Comparison of ENCODE assay signal across 19 cellular contexts in genomic region chr7:106100863-106101262, GRCh38. TPM values are rescaled to one million over a fixed set of nuclear protein-coding genes. Genes with fewer than 3 reads are reported as not detected.
DNase-seq lines count a peak whose midpoint lies in the region; ATAC-seq and TF ChIP-seq lines count a peak whose summit lies in the region.
"Had no signal": no experiment of that assay in that cellular context is flagged by ENCODE, and none has a peak within 500 bp of the region (broad histone marks: within the 10 kb centered on the region; RNA-seq: fewer than 3 reads in every experiment).

No MANE protein-coding gene starts in this region.

- no peak overlapping the region for H2BK120ac ChIP-seq in trophoblast cell (ENCODE audit: insufficient read depth, low read length, poor library complexity)

- peak; percentile 35 for DNase-seq in NCI-H69 (lab: John Stamatoyannopoulos, UW)
- DNase-seq in cardiac muscle cell (ENCODE audit: low read depth in 1 of 2, low spot score in 1 of 2), result no peak
- no peak for DNase-seq in trophoblast cell
- DNase-seq in activated gamma-delta T cell treated with Interleukin-2 at 50 U/mL for 16 hours, result no peak
- DNase-seq: activated T-cell treated with anti-CD3 and anti-CD28 coated beads, Interleukin-2, amount 50 U/mL, for 72 hours; adrenal gland; Calu3; central memory CD4-positive, alpha-beta T cell; effector CD8-positive, alpha-beta T cell; GOT3; Kasumi-1; NCI-H2171; NCI-H748 treated with DMSO at 0.1 percent for 48 hours; PC-9; stimulated activated CD4-positive, alpha-beta T cell treated with anti-CD3 and anti-CD28 coated beads, Interleukin-4, amount 100 ng/mL, for 24 hours; testis had no signal

- WGBS in trophoblast cell (ENCODE audit: extremely low coverage, insufficient coverage, insufficient read length), result 100% methylated on average over 1 of the region's 4 CpGs

- ATAC-seq in GM18870 (IDR thresholded peaks at IDR 0.05; ENCODE audit: unreplicated experiment) (no peak), GM19395 (IDR thresholded peaks at IDR 0.05; ENCODE audit: unreplicated experiment) (no peak)
- ATAC-seq: activated T-cell treated with anti-CD3 and anti-CD28 coated beads, Interleukin-2, amount 50 U/mL, for 72 hours had no signal

- peaks cover 100% of the 10 kb centered on the region for H3K4me1 ChIP-seq in DOHH2 (ENCODE audit: control insufficient read depth, low read length)
- H3K4me1 ChIP-seq in cardiac muscle cell (ENCODE audit: low read depth), result peaks cover 17% of the 10 kb centered on the region
- H3K4me1 ChIP-seq in trophoblast cell (ENCODE audit: control insufficient read depth in 1 of 2, insufficient read depth in 2 of 2, low read length in 2 of 2), result no peaks in the 10 kb centered on the region
- H3K4me1 ChIP-seq: testis had no signal

- H3K36me3 ChIP-seq in DOHH2 (ENCODE audit: control insufficient read depth, low read length), result peaks cover 95% of the 10 kb centered on the region
- H3K36me3 ChIP-seq in cardiac muscle cell, result peaks cover 21% of the 10 kb centered on the region
- peaks cover 0 to 2% of the 10 kb centered on the region in 2 experiments for H3K36me3 ChIP-seq in trophoblast cell (ENCODE audit: control insufficient read depth in 1 of 2, insufficient read depth in 2 of 2, low read length in 2 of 2)

- H3K4ac ChIP-seq in trophoblast cell (ENCODE audit: low read depth, low read length), result peak overlapping the region; percentile 36

- H4K12ac ChIP-seq in trophoblast cell (ENCODE audit: low read depth, low read length), result no peak overlapping the region

- no peak overlapping the region for H4K91ac ChIP-seq in trophoblast cell (ENCODE audit: low read depth, low read length)

- H3K79me2 ChIP-seq in DOHH2 (ENCODE audit: control insufficient read depth, low read length) (peaks cover 100% of the 10 kb centered on the region), trophoblast cell (ENCODE audit: control insufficient read depth, insufficient read depth, low read length, poor library complexity) (peaks cover 3% of the 10 kb centered on the region)

- peak overlapping the region; percentile 46 for H3K27ac ChIP-seq in DOHH2 (ENCODE audit: low read depth, low read length)
- peak overlapping the region; percentile 78 for H3K27ac ChIP-seq in cardiac muscle cell
- H3K27ac ChIP-seq in trophoblast cell (ENCODE audit: low read depth, low read length), result no peak overlapping the region
- H3K27ac ChIP-seq: adrenal gland, PC-9, testis had no signal

- no peak overlapping the region for H3K9ac ChIP-seq in trophoblast cell (ENCODE audit: low read length)

- H3K27me3 ChIP-seq in DOHH2 (ENCODE audit: control insufficient read depth, low read length) (no peaks in the 10 kb centered on the region), cardiac muscle cell (no peaks in the 10 kb centered on the region), trophoblast cell (ENCODE audit: insufficient read depth, low read length) (no peaks in the 10 kb centered on the region)
- H3K27me3 ChIP-seq: adrenal gland, testis had no signal

- H2AFZ ChIP-seq in trophoblast cell (ENCODE audit: insufficient read depth, low read length, poor library complexity), result no peak overlapping the region
- H2AFZ ChIP-seq: PC-9 had no signal

- no peaks in the 10 kb centered on the region for H3K79me1 ChIP-seq in trophoblast cell (ENCODE audit: low read length)

- H3K4me2 ChIP-seq in DOHH2 (ENCODE audit: low read length) (peak overlapping the region; percentile 69), trophoblast cell (ENCODE audit: low read length) (no peak overlapping the region)
- H3K4me2 ChIP-seq: PC-9 had no signal

- no peak overlapping the region for H3K18ac ChIP-seq in trophoblast cell (ENCODE audit: low read length)

- H4K8ac ChIP-seq in trophoblast cell (ENCODE audit: low read depth, low read length), result no peak overlapping the region

- no peak overlapping the region for H3K14ac ChIP-seq in trophoblast cell (ENCODE audit: low read length)

- no peak overlapping the region for H2BK12ac ChIP-seq in trophoblast cell (ENCODE audit: low read length)

- H3K23ac ChIP-seq in trophoblast cell (ENCODE audit: low read length), result no peak overlapping the region

- TF ChIP-seq CTCF in DOHH2 (IDR thresholded peaks at IDR 0.05; ENCODE audit: low read depth, low read length, poor library complexity, severe bottlenecking), result no peak
- no peak for TF ChIP-seq CTCF in cardiac muscle cell (IDR thresholded peaks at IDR 0.05; ENCODE audit: low read depth, low read length)

- peaks cover 57% of the 10 kb centered on the region for H3F3A ChIP-seq in DOHH2 (ENCODE audit: control insufficient read depth, insufficient read depth)

- no peaks in the 10 kb centered on the region for H3K9me2 ChIP-seq in DOHH2 (replicated peaks; ENCODE audit: control insufficient read depth, low read length)

- H2AK5ac ChIP-seq in trophoblast cell (ENCODE audit: low read length), result no peak overlapping the region

- no peaks in the 10 kb centered on the region for H3K9me3 ChIP-seq in DOHH2 (ENCODE audit: control insufficient read depth, insufficient read depth, low read length)
- no peaks in the 10 kb centered on the region for H3K9me3 ChIP-seq in cardiac muscle cell (ENCODE audit: low read depth)
- H3K9me3 ChIP-seq in trophoblast cell (ENCODE audit: insufficient read depth, low read depth, low read length), result no peaks in the 10 kb centered on the region
- H3K9me3 ChIP-seq: adrenal gland, testis had no signal

- H4K20me1 ChIP-seq in DOHH2 (ENCODE audit: control insufficient read depth, insufficient read depth, low read depth, low read length), result peaks cover 31% of the 10 kb centered on the region

- H3K4me3 ChIP-seq in DOHH2 (ENCODE audit: low read length), result peak overlapping the region; percentile 58
- no peak overlapping the region for H3K4me3 ChIP-seq in cardiac muscle cell
- no peak overlapping the region for H3K4me3 ChIP-seq in trophoblast cell (ENCODE audit: low read depth, low read length)
- H3K4me3 ChIP-seq: adrenal gland, PC-9, testis had no signal

- H2BK5ac ChIP-seq in trophoblast cell (ENCODE audit: low read depth, low read length, poor library complexity), result no peak overlapping the region

RNA-seq across cellular contexts. Expression of gene SYPL1, which starts 11.2 kb away (rescaled TPM):
- total RNA-seq in cardiac muscle cell, result 24.8 and 37.8 TPM in 2 replicates
- polyA plus RNA-seq in cardiac muscle cell, result 80.9 and 112 TPM in 2 replicates
- polyA plus RNA-seq in trophoblast cell (2013), result 41.8 and 42.6 TPM in 2 replicates
